Comparison of ENCODE assay signal across 24 cellular contexts in genomic region chr10:5633166-5633565, GRCh38. TPM values are rescaled to one million over a fixed set of nuclear protein-coding genes. Genes with fewer than 3 reads are reported as not detected.
DNase-seq lines count a peak whose midpoint lies in the region; ATAC-seq and TF ChIP-seq lines count a peak whose summit lies in the region.
"Had no signal": no experiment of that assay in that cellular context is flagged by ENCODE, and none has a peak within 500 bp of the region (broad histone marks: within the 10 kb centered on the region; RNA-seq: fewer than 3 reads in every experiment).

No MANE protein-coding gene starts in this region.

- H3K9me3 ChIP-seq in ascending aorta (no peaks in the 10 kb centered on the region), esophagus squamous epithelium (no peaks in the 10 kb centered on the region), heart right ventricle (no peaks in the 10 kb centered on the region)
- H3K9me3 ChIP-seq: prostate gland had no signal

- H3K4me1 Mint-ChIP-seq in nephron (peaks cover 75% of the 10 kb centered on the region), type B pancreatic cell (ENCODE audit: unreplicated experiment) (peaks cover 38% of the 10 kb centered on the region)

- no peak for TF ChIP-seq CTCF in ascending aorta (IDR thresholded peaks at IDR 0.05)
- TF ChIP-seq CTCF in esophagus squamous epithelium (IDR thresholded peaks at IDR 0.05) = no peak
- no peak for TF ChIP-seq CTCF in nephron (IDR thresholded peaks at IDR 0.05; ENCODE audit: unreplicated experiment in 3 of 3)
- no peak for TF ChIP-seq CTCF in type B pancreatic cell (conservative IDR thresholded peaks at IDR 0.05)
- no peak for TF ChIP-seq CTCF in heart right ventricle (IDR thresholded peaks at IDR 0.05)

- H3K4me1 ChIP-seq in ascending aorta (peaks cover 6 to 47% of the 10 kb centered on the region in 2 donors), esophagus squamous epithelium (peaks cover 21 to 64% (median 37%) of the 10 kb centered on the region in 3 donors), heart right ventricle (peaks cover 0 to 41% (median 21%) of the 10 kb centered on the region in 9 donors)
- H3K4me1 ChIP-seq: neural progenitor cell, prostate gland had no signal

- 20 to 21% methylated on average over 5 of the region's 5 CpGs for WGBS in esophagus squamous epithelium, 2 donors
- 72 to 82% methylated on average over 5 of the region's 5 CpGs for WGBS in heart right ventricle, 2 donors

- ATAC-seq in GM19452 (IDR thresholded peaks at IDR 0.05; ENCODE audit: unreplicated experiment) = no peak
- no peak for ATAC-seq in heart right ventricle

- peaks cover 3% of the 10 kb centered on the region for H3K27me3 Mint-ChIP-seq in nephron (ENCODE audit: low read depth)
- H3K27me3 Mint-ChIP-seq in type B pancreatic cell = no peaks in the 10 kb centered on the region

- H3K4me3 ChIP-seq in ascending aorta (no peak overlapping the region), esophagus squamous epithelium (no peak overlapping the region), heart right ventricle (no peak overlapping the region)
- H3K4me3 ChIP-seq: lung, neural progenitor cell, prostate gland had no signal

- peak overlapping the region; percentile 77 to 86 (median 83) for H3K27ac Mint-ChIP-seq in nephron
- H3K27ac Mint-ChIP-seq in type B pancreatic cell = peak overlapping the region; percentile 70
- H3K27ac Mint-ChIP-seq: dendritic cell treated with granulocyte-macrophage colony-stimulating factor and Interleukin-4, amounts not matched to agents 40 ng/mL and 50 ng/mL, for 4 days; endodermal cell; neural progenitor cell; stimulated activated naive CD8-positive, alpha-beta T cell treated with anti-CD3 and anti-CD28 coated beads, Interleukin-15, Interleukin-2, amounts not matched to agents 100 ng/mL and 50 ng/mL, for 24 hours had no signal

- H3K36me3 Mint-ChIP-seq in nephron (ENCODE audit: low read depth) (no peaks in the 10 kb centered on the region), type B pancreatic cell (no peaks in the 10 kb centered on the region)
- H3K36me3 Mint-ChIP-seq: neural progenitor cell had no signal

- TF ChIP-seq POLR2A in esophagus squamous epithelium (IDR thresholded peaks at IDR 0.05) = no peak

- H3K27me3 ChIP-seq in ascending aorta = no peaks in the 10 kb centered on the region
- no peaks in the 10 kb centered on the region for H3K27me3 ChIP-seq in esophagus squamous epithelium
- peaks cover 0 to 5% (median 0%) of the 10 kb centered on the region in 7 donors for H3K27me3 ChIP-seq in heart right ventricle
- H3K27me3 ChIP-seq: neural progenitor cell had no signal

- H3K27ac ChIP-seq in ascending aorta = peak overlapping the region; percentile 87 to 88
- H3K27ac ChIP-seq in esophagus squamous epithelium = peak overlapping the region in 3 of 4 donors; percentile 57 to 75 (median 71)
- H3K27ac ChIP-seq in heart right ventricle = peak overlapping the region in 3 of 10 donors; percentile 16 to 34 (median 26)
- H3K27ac ChIP-seq: HL-60, neural progenitor cell had no signal

- intact Hi-C loops in ascending aorta (cut with DNase I) = loop anchor here (2.0 kb wide), 2 partner anchors 34 to 52 kb away; partner anchors contain the start of genes ASB13 and TASOR2
- intact Hi-C loops in esophagus squamous epithelium (cut with DNase I) = no loop called here
- intact Hi-C loops in posterior vena cava (cut with DNase I) = no loop called here
- intact Hi-C loops in heart right ventricle (cut with DNase I) = loop anchor here in 3 of 10 donors (5.0 to 10.0 kb wide), 2 partner anchors 239 to 242 kb away; no protein-coding TSS in a partner anchor

- no peak overlapping the region for H3K4me3 Mint-ChIP-seq in nephron
- H3K4me3 Mint-ChIP-seq in type B pancreatic cell = peak overlapping the region; percentile 51
- H3K4me3 Mint-ChIP-seq: dendritic cell treated with granulocyte-macrophage colony-stimulating factor and Interleukin-4, amounts not matched to agents 40 ng/mL and 50 ng/mL, for 4 days; endodermal cell; neural progenitor cell; stimulated activated naive CD8-positive, alpha-beta T cell treated with anti-CD3 and anti-CD28 coated beads, Interleukin-15, Interleukin-2, amounts not matched to agents 100 ng/mL and 50 ng/mL, for 24 hours had no signal

- DNase-seq in ascending aorta (ENCODE audit: low spot score in 2 of 2) (no peak), esophagus squamous epithelium (lab: John Stamatoyannopoulos, UW) (no peak), type B pancreatic cell (ENCODE audit: extremely low spot score, unreplicated experiment) (no peak), posterior vena cava (ENCODE audit: low spot score) (no peak), heart right ventricle (no peak)
- DNase-seq: activated CD4-positive, alpha-beta T cell treated with anti-CD3 and anti-CD28 coated beads, Interleukin-2, amount 50 U/mL, for 4 hours; activated naive CD4-positive, alpha-beta T cell treated with anti-CD3 and anti-CD28 coated beads, Interleukin-2, amount 50 U/mL, for 16 hours; amygdala; C1 segment of cervical spinal cord; caudate nucleus; DND-41; endodermal cell; NCI-H1436 treated with DMSO at 0.1 percent for 48 hours; NCI-H2107; NCI-H82; T-helper 1 cell had no signal

- no peaks in the 10 kb centered on the region for H3K9me3 Mint-ChIP-seq in nephron
- no peaks in the 10 kb centered on the region for H3K9me3 Mint-ChIP-seq in type B pancreatic cell
- H3K9me3 Mint-ChIP-seq: dendritic cell treated with granulocyte-macrophage colony-stimulating factor and Interleukin-4, amounts not matched to agents 40 ng/mL and 50 ng/mL, for 4 days; endodermal cell; neural progenitor cell; stimulated activated naive CD8-positive, alpha-beta T cell treated with anti-CD3 and anti-CD28 coated beads, Interleukin-15, Interleukin-2, amounts not matched to agents 100 ng/mL and 50 ng/mL, for 24 hours had no signal

- no peaks in the 10 kb centered on the region for H3K36me3 ChIP-seq in ascending aorta
- no peaks in the 10 kb centered on the region for H3K36me3 ChIP-seq in esophagus squamous epithelium
- H3K36me3 ChIP-seq in heart right ventricle = peaks cover 0 to 2% (median 0%) of the 10 kb centered on the region in 9 donors
- H3K36me3 ChIP-seq: neural progenitor cell, prostate gland had no signal

RNA-seq across cellular contexts. Expression of gene ASB13, which starts 33.2 kb away (rescaled TPM):
- 15.3 TPM for total RNA-seq in ascending aorta
- total RNA-seq in esophagus squamous epithelium = 10 to 100 TPM in 3 of 4 donors, 1 to 10 TPM in 1; 9.6 to 29.0 (median 15.7) TPM
- 13.9 and 28.2 TPM in 2 replicates for total RNA-seq in type B pancreatic cell (ENCODE audit: low replicate concordance)
- total RNA-seq in posterior vena cava = 10 to 100 TPM; 19.7 to 21.6 TPM
- 10 to 100 TPM in 9 of 10 donors, 1 to 10 TPM in 1; 9.3 to 16.3 (median 13.4) TPM for total RNA-seq in heart right ventricle
- polyA plus RNA-seq in heart right ventricle = 10 to 100 TPM in 1 of 2 donors, 1 to 10 TPM in 1; 8.4 to 18.0 TPM

RNA-seq across cellular contexts. Expression of gene TASOR2, which starts 51.5 kb away (rescaled TPM):
- total RNA-seq in ascending aorta (12.2 TPM), esophagus squamous epithelium (10 to 100 TPM; 18.0 to 86.8 (median 41.4) TPM), type B pancreatic cell (ENCODE audit: low replicate concordance) (64.1 and 70.1 TPM in 2 replicates), posterior vena cava (10 to 100 TPM; 57.5 to 59.6 TPM), heart right ventricle (10 to 100 TPM; 26.9 to 45.6 (median 34.6) TPM)
- polyA plus RNA-seq in heart right ventricle = 10 to 100 TPM in 1 of 2 donors, 1 to 10 TPM in 1; 7.0 to 19.7 TPM
